2 cellular contexts compared by ENCODE assay signal in the genomic region with DNA sequence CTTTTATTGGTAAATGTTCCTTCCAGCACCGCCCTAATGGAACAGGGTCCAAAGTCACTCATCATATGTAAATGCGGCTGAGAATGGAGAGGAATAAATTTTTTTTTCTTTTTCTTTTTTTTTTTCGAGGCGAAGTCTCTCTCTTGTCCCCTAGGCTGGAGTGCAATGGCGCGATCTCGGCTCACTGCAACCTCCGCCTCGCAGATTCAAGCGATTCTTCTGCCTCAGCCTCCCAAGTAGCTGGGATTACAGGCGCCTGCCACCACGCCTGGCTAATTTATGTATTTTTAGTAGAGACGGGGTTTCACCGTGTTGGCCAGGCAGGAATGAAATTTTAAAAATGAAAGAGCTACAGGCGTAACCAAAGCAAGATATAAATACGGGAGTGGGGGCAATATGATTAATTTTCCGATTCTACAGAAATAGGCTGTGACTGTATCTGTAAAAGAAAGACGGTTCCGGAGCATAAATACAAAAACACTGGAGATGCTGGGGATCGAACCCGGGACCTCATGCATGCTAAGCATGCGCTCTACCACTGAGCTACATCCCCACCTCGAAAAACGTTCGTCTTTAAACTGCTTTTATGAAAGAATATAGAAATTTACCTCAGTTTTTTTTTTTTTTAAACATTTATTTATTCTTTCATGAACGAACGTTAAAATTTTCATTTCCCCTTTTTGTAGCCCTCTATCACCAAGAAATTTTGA.
TF ChIP-seq lines count a peak whose summit lies in the region.

No MANE protein-coding gene starts in this region.

TF ChIP-seq in WTC11, 78 proteins besides CTCF, POLR2A, EP300 and RAD21 (continued from another document):
- TF ChIP-seq, protein P1, sequence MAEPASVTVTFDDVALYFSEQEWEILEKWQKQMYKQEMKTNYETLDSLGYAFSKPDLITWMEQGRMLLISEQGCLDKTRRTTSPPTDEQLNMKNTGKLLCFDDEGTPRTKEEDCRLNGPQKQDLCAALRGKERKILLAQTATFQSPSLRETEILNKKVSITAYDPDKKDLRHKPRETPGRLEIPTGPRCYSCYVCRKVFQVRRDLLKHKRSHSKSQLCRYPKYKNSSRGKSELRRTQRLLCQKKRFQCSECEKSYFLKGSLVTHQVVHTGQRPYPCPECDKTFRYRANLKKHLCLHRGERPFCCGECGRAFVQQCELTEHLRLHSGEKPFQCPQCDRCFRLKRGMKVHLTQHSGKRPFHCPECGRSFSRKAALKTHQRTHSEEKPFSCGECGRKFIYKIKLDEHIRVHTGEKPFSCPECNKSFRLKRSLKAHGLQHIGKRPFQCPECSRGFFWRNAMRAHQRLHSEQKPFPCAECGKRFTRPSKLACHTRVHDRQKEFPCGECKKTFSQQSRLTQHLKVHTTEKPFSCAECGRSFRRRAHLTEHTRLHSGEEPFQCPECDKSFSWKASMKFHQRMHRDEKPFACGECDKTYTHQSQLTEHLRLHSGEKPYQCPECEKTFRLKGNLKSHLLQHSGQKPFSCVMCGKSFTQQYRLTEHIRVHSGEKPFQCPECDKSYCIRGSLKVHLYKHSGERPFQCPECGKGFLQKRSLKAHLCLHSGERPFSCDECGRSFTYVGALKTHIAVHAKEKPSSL (CRISPR knock-in tag; conservative IDR thresholded peaks at IDR 0.05): no peak
- TF ChIP-seq IRF2 (CRISPR knock-in tag; IDR thresholded peaks at IDR 0.05; ENCODE audit: borderline replicate concordance, low read depth) (no peak), NR1H2 (CRISPR knock-in tag; IDR thresholded peaks at IDR 0.05) (no peak), RORB (CRISPR knock-in tag; IDR thresholded peaks at IDR 0.05) (no peak), GTF2I (CRISPR knock-in tag; conservative IDR thresholded peaks at IDR 0.05) (0 out of 2 replicates have a peak, but pooled peaks have one; percentile 61), HMGA2 (CRISPR knock-in tag; IDR thresholded peaks at IDR 0.05) (peak; percentile 47; the same call in 1 of the 2 replicates), JAZF1 (CRISPR knock-in tag; IDR thresholded peaks at IDR 0.05) (no peak), ZNF232 (CRISPR knock-in tag; IDR thresholded peaks at IDR 0.05) (no peak)

TF ChIP-seq in HepG2, 621 proteins besides CTCF, POLR2A, EP300 and RAD21 (continued from another document and continues in another):
- TF ChIP-seq, protein P2, sequence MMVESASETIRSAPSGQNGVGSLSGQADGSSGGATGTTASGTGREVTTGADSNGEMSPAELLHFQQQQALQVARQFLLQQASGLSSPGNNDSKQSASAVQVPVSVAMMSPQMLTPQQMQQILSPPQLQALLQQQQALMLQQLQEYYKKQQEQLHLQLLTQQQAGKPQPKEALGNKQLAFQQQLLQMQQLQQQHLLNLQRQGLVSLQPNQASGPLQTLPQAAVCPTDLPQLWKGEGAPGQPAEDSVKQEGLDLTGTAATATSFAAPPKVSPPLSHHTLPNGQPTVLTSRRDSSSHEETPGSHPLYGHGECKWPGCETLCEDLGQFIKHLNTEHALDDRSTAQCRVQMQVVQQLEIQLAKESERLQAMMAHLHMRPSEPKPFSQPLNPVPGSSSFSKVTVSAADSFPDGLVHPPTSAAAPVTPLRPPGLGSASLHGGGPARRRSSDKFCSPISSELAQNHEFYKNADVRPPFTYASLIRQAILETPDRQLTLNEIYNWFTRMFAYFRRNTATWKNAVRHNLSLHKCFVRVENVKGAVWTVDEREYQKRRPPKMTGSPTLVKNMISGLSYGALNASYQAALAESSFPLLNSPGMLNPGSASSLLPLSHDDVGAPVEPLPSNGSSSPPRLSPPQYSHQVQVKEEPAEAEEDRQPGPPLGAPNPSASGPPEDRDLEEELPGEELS (CRISPR knock-in tag; IDR thresholded peaks at IDR 0.05): no peak
- 0 out of 2 replicates have a peak, but pooled peaks have one; percentile 13 for TF ChIP-seq GABPB1 (CRISPR knock-in tag; IDR thresholded peaks at IDR 0.05)
- TF ChIP-seq SRY (CRISPR knock-in tag; IDR thresholded peaks at IDR 0.05): no peak
- no peak for TF ChIP-seq TEAD2 (CRISPR knock-in tag; IDR thresholded peaks at IDR 0.05)
- TF ChIP-seq, protein P3, sequence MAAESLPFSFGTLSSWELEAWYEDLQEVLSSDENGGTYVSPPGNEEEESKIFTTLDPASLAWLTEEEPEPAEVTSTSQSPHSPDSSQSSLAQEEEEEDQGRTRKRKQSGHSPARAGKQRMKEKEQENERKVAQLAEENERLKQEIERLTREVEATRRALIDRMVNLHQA (CRISPR knock-in tag; IDR thresholded peaks at IDR 0.05): peak; percentile 57; the same call in 1 of the 2 replicates
- peak; percentile 50 for TF ChIP-seq ZFP36 (IDR thresholded peaks at IDR 0.05; ENCODE audit: borderline replicate concordance, low read depth, low read length, partially characterized antibody)
- TF ChIP-seq ONECUT2 (CRISPR knock-in tag; IDR thresholded peaks at IDR 0.05): no peak
- no peak for TF ChIP-seq ZNF839 (CRISPR knock-in tag; IDR thresholded peaks at IDR 0.05; ENCODE audit: borderline replicate concordance)
- TF ChIP-seq KMT2B (CRISPR knock-in tag; IDR thresholded peaks at IDR 0.05): no peak
- no peak for TF ChIP-seq CHCHD3 (CRISPR knock-in tag; IDR thresholded peaks at IDR 0.05)
- no peak for TF ChIP-seq ZNF383 (CRISPR knock-in tag; IDR thresholded peaks at IDR 0.05; ENCODE audit: borderline replicate concordance)
- no peak for TF ChIP-seq SNAPC5 (CRISPR knock-in tag; IDR thresholded peaks at IDR 0.05; ENCODE audit: borderline replicate concordance)
- no peak for TF ChIP-seq ZNF552 (CRISPR knock-in tag; IDR thresholded peaks at IDR 0.05; ENCODE audit: borderline replicate concordance)
- no peak for TF ChIP-seq ZNF251 (CRISPR knock-in tag; IDR thresholded peaks at IDR 0.05)
- TF ChIP-seq ZNF792 (CRISPR knock-in tag; IDR thresholded peaks at IDR 0.05): peak; percentile 80; the same call in 1 of the 2 replicates
- TF ChIP-seq, protein P4, sequence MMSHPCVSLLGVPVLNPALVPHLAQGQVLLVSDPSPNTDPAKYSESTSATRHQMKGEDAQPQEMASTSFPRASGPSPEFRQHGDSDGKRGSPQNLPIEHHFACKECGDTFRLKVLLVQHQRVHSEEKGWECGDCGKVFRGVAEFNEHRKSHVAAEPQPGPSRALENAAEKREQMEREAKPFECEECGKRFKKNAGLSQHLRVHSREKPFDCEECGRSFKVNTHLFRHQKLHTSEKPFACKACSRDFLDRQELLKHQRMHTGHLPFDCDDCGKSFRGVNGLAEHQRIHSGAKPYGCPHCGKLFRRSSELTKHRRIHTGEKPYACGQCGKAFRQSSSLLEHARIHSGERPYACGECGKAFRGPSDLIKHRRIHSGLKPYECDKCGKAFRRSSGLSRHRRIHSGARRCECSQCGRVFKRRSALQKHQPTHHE (CRISPR knock-in tag; IDR thresholded peaks at IDR 0.05; ENCODE audit: borderline replicate concordance): no peak
- TF ChIP-seq NR2F2 (IDR thresholded peaks at IDR 0.05; ENCODE audit: borderline replicate concordance, low read depth): peak; percentile 55; the same call in 1 of the 2 replicates
- TF ChIP-seq HCFC1 (IDR thresholded peaks at IDR 0.05; ENCODE audit: low read depth, low read length): no peak
- TF ChIP-seq ZNF354B (CRISPR knock-in tag; IDR thresholded peaks at IDR 0.05): no peak
- no peak for TF ChIP-seq CBX5 (CRISPR knock-in tag; IDR thresholded peaks at IDR 0.05; ENCODE audit: borderline replicate concordance)
- TF ChIP-seq HMGA1 (CRISPR knock-in tag; conservative IDR thresholded peaks at IDR 0.05): no peak
- no peak for TF ChIP-seq SRSF9 (IDR thresholded peaks at IDR 0.05; ENCODE audit: borderline replicate concordance, insufficient read depth, low read depth, low read length, poor library complexity, severe bottlenecking)
- TF ChIP-seq ZNF331 (CRISPR knock-in tag; IDR thresholded peaks at IDR 0.05): peak; percentile 21; the same call in 1 of the 2 replicates
- TF ChIP-seq ZNF737 (CRISPR knock-in tag; IDR thresholded peaks at IDR 0.05; ENCODE audit: borderline replicate concordance): no peak
- TF ChIP-seq KMT2A (CRISPR knock-in tag; IDR thresholded peaks at IDR 0.05): peak; percentile 35; the same call in 1 of the 2 replicates
- TF ChIP-seq GTF3A (CRISPR knock-in tag; conservative IDR thresholded peaks at IDR 0.05): no peak
- no peak for TF ChIP-seq NR0B2 (CRISPR knock-in tag; IDR thresholded peaks at IDR 0.05)
- peak; percentile 45; the same call in 1 of the 2 replicates for TF ChIP-seq ZNF280D (CRISPR knock-in tag; IDR thresholded peaks at IDR 0.05)
- no peak for TF ChIP-seq ZNF788 (CRISPR knock-in tag; IDR thresholded peaks at IDR 0.05; ENCODE audit: borderline replicate concordance)
- TF ChIP-seq CBX2 (IDR thresholded peaks at IDR 0.05; ENCODE audit: low read depth, low read length): 0 out of 2 replicates have a peak, but pooled peaks have one; percentile 72
- no peak for TF ChIP-seq CBX2 (CRISPR knock-in tag; IDR thresholded peaks at IDR 0.05; ENCODE audit: low read depth)
- TF ChIP-seq KAT2B (IDR thresholded peaks at IDR 0.05; ENCODE audit: borderline replicate concordance, low read depth, low read length): no peak
- no peak for TF ChIP-seq BRCA1 (CRISPR knock-in tag; IDR thresholded peaks at IDR 0.05)
- no peak for TF ChIP-seq ZNF232 (CRISPR knock-in tag; IDR thresholded peaks at IDR 0.05; ENCODE audit: borderline replicate concordance)
- 0 out of 2 replicates have a peak, but pooled peaks have one; percentile 38 for TF ChIP-seq RORA (CRISPR knock-in tag; IDR thresholded peaks at IDR 0.05)
- no peak for TF ChIP-seq TCF7L2 (IDR thresholded peaks at IDR 0.05; ENCODE audit: low read depth, low read length)
- no peak for TF ChIP-seq ZNF160 (CRISPR knock-in tag; IDR thresholded peaks at IDR 0.05)
- TF ChIP-seq ZFAT (CRISPR knock-in tag; conservative IDR thresholded peaks at IDR 0.05): no peak
- no peak for TF ChIP-seq ZNF687 (CRISPR knock-in tag; IDR thresholded peaks at IDR 0.05)
- no peak for TF ChIP-seq SCMH1 (CRISPR knock-in tag; IDR thresholded peaks at IDR 0.05; ENCODE audit: borderline replicate concordance)
- TF ChIP-seq ZBTB14 (CRISPR knock-in tag; IDR thresholded peaks at IDR 0.05): no peak
- no peak for TF ChIP-seq ATM (IDR thresholded peaks at IDR 0.05; ENCODE audit: borderline replicate concordance)
